In genomic region chr21:37244506-37245083, GRCh38 we compare ENCODE assay signal across 17 cellular contexts. TPM values are rescaled to one million over a fixed set of nuclear protein-coding genes. Genes with fewer than 3 reads are reported as not detected.
DNase-seq lines count a peak whose midpoint lies in the region; ATAC-seq and TF ChIP-seq lines count a peak whose summit lies in the region.
"Had no signal": no experiment of that assay in that cellular context is flagged by ENCODE, and none has a peak within 500 bp of the region (broad histone marks: within the 10 kb centered on the region; RNA-seq: fewer than 3 reads in every experiment).

No MANE protein-coding gene starts in this region.

- H3K4me1 Mint-ChIP-seq in stimulated activated naive CD8-positive, alpha-beta T cell treated with anti-CD3 and anti-CD28 coated beads, Interleukin-15, Interleukin-2, amounts not matched to agents 100 ng/mL and 50 ng/mL, for 24 hours (ENCODE audit: low read depth): peaks cover 62% of the 10 kb centered on the region
- H3K4me1 Mint-ChIP-seq in WTC11: peaks cover 40% of the 10 kb centered on the region

- no peaks in the 10 kb centered on the region for H3K9me3 Mint-ChIP-seq in stimulated activated naive CD8-positive, alpha-beta T cell treated with anti-CD3 and anti-CD28 coated beads, Interleukin-15, Interleukin-2, amounts not matched to agents 100 ng/mL and 50 ng/mL, for 24 hours
- no peaks in the 10 kb centered on the region for H3K9me3 Mint-ChIP-seq in WTC11
- H3K9me3 Mint-ChIP-seq: stimulated activated naive B cell treated with anti-CD40 and anti-IgM and Interleukin-4, amounts not matched to agents 10 μg/mL and 1 μg/mL and 100 μg/mL, for 72 hours had no signal

- H3F3A ChIP-seq in PC-3 (ENCODE audit: low read length, unreplicated experiment): no peaks in the 10 kb centered on the region

- peak overlapping the region; percentile 17 for H3K4me3 Mint-ChIP-seq in stimulated activated naive CD8-positive, alpha-beta T cell treated with anti-CD3 and anti-CD28 coated beads, Interleukin-15, Interleukin-2, amounts not matched to agents 100 ng/mL and 50 ng/mL, for 24 hours
- no peak overlapping the region for H3K4me3 Mint-ChIP-seq in WTC11
- H3K4me3 Mint-ChIP-seq: B cell; stimulated activated naive B cell treated with anti-CD40 and anti-IgM and Interleukin-4, amounts not matched to agents 10 μg/mL and 1 μg/mL and 100 μg/mL, for 72 hours had no signal

- H3K36me3 ChIP-seq in esophagus muscularis mucosa (peaks cover 0 to 18% (median 12%) of the 10 kb centered on the region in 4 donors), PC-3 (ENCODE audit: low read depth, low read length) (0 out of 2 replicates have a peak, but pooled peaks cover 3% of the 10 kb centered on the region)

- 75% methylated on average over 12 of the region's 12 CpGs for WGBS in esophagus muscularis mucosa

- no peak overlapping the region for H3K4me2 ChIP-seq in PC-3 (ENCODE audit: low read length)

- DNase-seq in stimulated activated naive CD8-positive, alpha-beta T cell treated with anti-CD3 and anti-CD28 coated beads, Interleukin-15, Interleukin-2, amounts not matched to agents 100 U/mL and 50 U/mL, for 24 hours: no peak
- DNase-seq in WTC11 (ENCODE audit: low spot score): no peak
- peak; percentile 47 for DNase-seq in esophagus muscularis mucosa (ENCODE audit: extremely low spot score)
- no peak for DNase-seq in medulla oblongata (ENCODE audit: extremely low spot score)
- DNase-seq in PC-3: no peak
- no peak for DNase-seq in T-helper 9 cell
- DNase-seq: caudate nucleus; KG1; left colon; NCI-H2081; SHP77 treated with DMSO at 0.1 percent for 48 hours; stimulated activated CD4-positive, alpha-beta T cell treated with anti-CD3 and anti-CD28 coated beads, Interleukin-4, amount 100 ng/mL, for 24 hours; stimulated activated naive B cell treated with anti-CD40 and anti-IgM and Interleukin-4, amounts not matched to agents 10 μg/mL and 1 μg/mL and 100 μg/mL, for 72 hours had no signal

- no peak for TF ChIP-seq POLR2A in esophagus muscularis mucosa (IDR thresholded peaks at IDR 0.05; ENCODE audit: low read depth)

- no peaks in the 10 kb centered on the region for H3K9me3 ChIP-seq in esophagus muscularis mucosa
- H3K9me3 ChIP-seq in PC-3 (ENCODE audit: low read length): no peaks in the 10 kb centered on the region
- H3K9me3 ChIP-seq: right atrium auricular region had no signal

- H3K27me3 ChIP-seq in esophagus muscularis mucosa (no peaks in the 10 kb centered on the region), PC-3 (ENCODE audit: low read length) (no peaks in the 10 kb centered on the region)
- H3K27me3 ChIP-seq: right atrium auricular region had no signal

- H3K4me1 ChIP-seq in esophagus muscularis mucosa (peaks cover 0 to 22% (median 12%) of the 10 kb centered on the region in 4 donors), PC-3 (ENCODE audit: insufficient read depth, low read length) (no peaks in the 10 kb centered on the region)

- TF ChIP-seq CTCF in WTC11 (IDR thresholded peaks at IDR 0.05): no peak
- TF ChIP-seq CTCF in esophagus muscularis mucosa (IDR thresholded peaks at IDR 0.05): no peak
- no peak for TF ChIP-seq CTCF in PC-3 (conservative IDR thresholded peaks at IDR 0.05; ENCODE audit: low read depth, low read length)

- no peaks in the 10 kb centered on the region for H4K20me1 ChIP-seq in PC-3 (ENCODE audit: low read length)

- H3K4me3 ChIP-seq in esophagus muscularis mucosa (no peak overlapping the region), PC-3 (ENCODE audit: low read length) (no peak overlapping the region)
- H3K4me3 ChIP-seq: right atrium auricular region had no signal

- POLR2A ChIA-PET in WTC11 (lab: Charles Lee): no interaction called here
- POLR2A ChIA-PET in PC-3 (lab: Charles Lee; ENCODE audit: unreplicated experiment): no interaction called here

- H3K27ac ChIP-seq in esophagus muscularis mucosa (replicated peaks in 1 of 4) (no peak overlapping the region), PC-3 (ENCODE audit: low read length) (no peak overlapping the region)
- H3K27ac ChIP-seq: right atrium auricular region had no signal

- peaks cover 73% of the 10 kb centered on the region for H3K79me2 ChIP-seq in PC-3 (ENCODE audit: low read length)

- BruUV-seq in PC-3 (replicated peaks; lab: Mats Ljungman, UMichigan): no TSS peak

- H3K9me2 ChIP-seq in PC-3 (replicated peaks; ENCODE audit: low read length): no peaks in the 10 kb centered on the region

- H3K36me3 Mint-ChIP-seq in stimulated activated naive CD8-positive, alpha-beta T cell treated with anti-CD3 and anti-CD28 coated beads, Interleukin-15, Interleukin-2, amounts not matched to agents 100 ng/mL and 50 ng/mL, for 24 hours (ENCODE audit: low read depth): peaks cover 35% of the 10 kb centered on the region
- H3K36me3 Mint-ChIP-seq in WTC11: peaks cover 10% of the 10 kb centered on the region; the same call in 1 of the 2 replicates

- no peak for ATAC-seq in stimulated activated naive CD8-positive, alpha-beta T cell treated with anti-CD3 and anti-CD28 coated beads, Interleukin-15, Interleukin-2, amounts not matched to agents 100 U/mL and 50 U/mL, for 24 hours
- ATAC-seq in WTC11 (peak; percentile 84), PC-3 (no peak), GM21786 (IDR thresholded peaks at IDR 0.05; ENCODE audit: unreplicated experiment) (no peak)
- ATAC-seq: left colon; stimulated activated naive B cell treated with anti-CD40 and anti-IgM and Interleukin-4, amounts not matched to agents 10 μg/mL and 1 μg/mL and 100 μg/mL, for 72 hours had no signal

- CTCF ChIA-PET in WTC11 (lab: Charles Lee): no interaction called here
- CTCF ChIA-PET in PC-3 (lab: Charles Lee): no interaction called here

- peak overlapping the region; percentile 50 for H3K27ac Mint-ChIP-seq in stimulated activated naive CD8-positive, alpha-beta T cell treated with anti-CD3 and anti-CD28 coated beads, Interleukin-15, Interleukin-2, amounts not matched to agents 100 ng/mL and 50 ng/mL, for 24 hours
- peak overlapping the region; percentile 33; the same call in 1 of the 2 replicates for H3K27ac Mint-ChIP-seq in WTC11
- H3K27ac Mint-ChIP-seq: B cell; stimulated activated naive B cell treated with anti-CD40 and anti-IgM and Interleukin-4, amounts not matched to agents 10 μg/mL and 1 μg/mL and 100 μg/mL, for 72 hours had no signal

- TF ChIP-seq EP300 in esophagus muscularis mucosa (IDR thresholded peaks at IDR 0.05): no peak

- intact Hi-C loops in esophagus muscularis mucosa (cut with DNase I): no loop called here
- intact Hi-C loops in PC-3 (cut with micrococcal nuclease): no loop called here

- H2AFZ ChIP-seq in PC-3 (ENCODE audit: low read length): no peak overlapping the region

- no peaks in the 10 kb centered on the region for H3K27me3 Mint-ChIP-seq in stimulated activated naive CD8-positive, alpha-beta T cell treated with anti-CD3 and anti-CD28 coated beads, Interleukin-15, Interleukin-2, amounts not matched to agents 100 ng/mL and 50 ng/mL, for 24 hours
- no peaks in the 10 kb centered on the region for H3K27me3 Mint-ChIP-seq in WTC11 (ENCODE audit: low read depth)
- H3K27me3 Mint-ChIP-seq: B cell; stimulated activated naive B cell treated with anti-CD40 and anti-IgM and Interleukin-4, amounts not matched to agents 10 μg/mL and 1 μg/mL and 100 μg/mL, for 72 hours had no signal

- no peak overlapping the region for H3K9ac ChIP-seq in PC-3 (ENCODE audit: low read length)

TF ChIP-seq in WTC11, 78 proteins besides CTCF, POLR2A, EP300 and RAD21 (continues in another document):
- TF ChIP-seq USF2 (CRISPR knock-in tag; IDR thresholded peaks at IDR 0.05): no peak
- no peak for TF ChIP-seq ZNF281 (CRISPR knock-in tag; IDR thresholded peaks at IDR 0.05)
- no peak for TF ChIP-seq SP1 (CRISPR knock-in tag; conservative IDR thresholded peaks at IDR 0.05)

RNA-seq across cellular contexts. Expression of gene VPS26C, which starts 22.5 kb away (rescaled TPM):
- total RNA-seq in WTC11 (2021) (55.0 to 62.8 TPM (median 56.7 TPM) in 3 replicates), esophagus muscularis mucosa (10 to 100 TPM; 56.5 to 71.3 (median 59.7) TPM), PC-3 (2014; rRNA removed) (46.8 and 63.3 TPM in 2 replicates)
